15 cellular contexts compared by ENCODE assay signal in the genomic region with DNA sequence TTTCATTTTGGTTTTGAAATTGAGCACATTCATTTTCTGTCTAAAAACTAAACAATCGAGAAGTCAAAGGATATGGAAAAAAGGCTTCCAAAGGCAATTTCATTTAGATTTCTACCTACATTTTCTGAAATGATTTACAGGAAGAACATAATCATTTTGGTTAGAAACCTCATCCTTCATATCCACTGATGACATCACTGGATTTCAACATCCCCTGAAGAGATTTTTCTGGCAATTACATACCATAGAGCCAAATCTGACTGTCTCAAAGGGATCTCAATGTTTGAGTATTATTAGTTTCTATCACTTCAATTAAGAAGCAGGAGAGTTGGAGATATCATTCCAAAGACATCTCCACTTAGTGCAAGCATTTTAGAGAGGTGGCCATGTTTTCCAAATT.
DNase-seq lines count a peak whose midpoint lies in the region; FAIRE-seq and TF ChIP-seq lines count a peak whose summit lies in the region.
"Had no signal": no experiment of that assay in that cellular context is flagged by ENCODE, and none has a peak within 500 bp of the region (broad histone marks: within the 10 kb centered on the region; RNA-seq: fewer than 3 reads in every experiment).

No MANE protein-coding gene starts in this region.

- no peaks in the 10 kb centered on the region for H3K9me2 ChIP-seq in GM23248 (ENCODE audit: insufficient read depth)

- no peak for FAIRE-seq in GM19239 (lab: Jason Lieb, UNC)

- peak overlapping the region; percentile 69; the same call in 1 of the 2 replicates for H3K27ac ChIP-seq in GM23248
- H3K27ac ChIP-seq in muscle layer of duodenum (ENCODE audit: low read length): peak overlapping the region; percentile 68
- H3K27ac ChIP-seq: upper lobe of right lung had no signal

- 91 to 98% methylated on average over 1 of the region's 1 CpG for WGBS in GM23248 (ENCODE audit: low coverage in 1 of 2, low lambda C conversion rate in 2 of 2, missing lambda C conversion rate in 2 of 2), 2 experiments

- no peaks in the 10 kb centered on the region for H3K79me2 ChIP-seq in GM23248 (ENCODE audit: insufficient read depth)

- no peak overlapping the region for H3K4me3 ChIP-seq in GM23248
- no peak overlapping the region for H3K4me3 ChIP-seq in cardiac fibroblast (replicated peaks in 1 of 2; ENCODE audit: low read depth in 2 of 2, low read length in 2 of 2)
- no peak overlapping the region for H3K4me3 ChIP-seq in muscle layer of duodenum (ENCODE audit: low read depth in 1 of 2, low read length in 2 of 2)
- H3K4me3 ChIP-seq: upper lobe of right lung had no signal

- no peaks in the 10 kb centered on the region for H4K20me1 ChIP-seq in GM23248 (ENCODE audit: insufficient read depth)

- H3K27me3 ChIP-seq in GM23248 (replicated peaks; ENCODE audit: insufficient read depth): no peaks in the 10 kb centered on the region
- H3K27me3 ChIP-seq in muscle layer of duodenum (ENCODE audit: low read depth, low read length): no peaks in the 10 kb centered on the region
- H3K27me3 ChIP-seq: upper lobe of right lung had no signal

- DNase-seq in GM23248 (peak; percentile 65), NCI-H226 (peak; percentile 38), cardiac fibroblast (ENCODE audit: low read depth in 2 of 2) (peak; percentile 53 to 63), GM19239 (ENCODE audit: insufficient read length, low spot score) (no peak), NCI-H1417 treated with DMSO at 0.1 percent for 48 hours (lab: John Stamatoyannopoulos, UW) (no peak), GM10248 (ENCODE audit: extremely low spot score) (no peak)
- DNase-seq: activated CD4-positive, alpha-beta T cell treated with anti-CD3 and anti-CD28 coated beads, Interleukin-2, amount 50 U/mL, for 1 hour; activated gamma-delta T cell; NCI-H2107; nephron progenitor cell; SHP77; stimulated activated CD4-positive, alpha-beta T cell treated with anti-CD3 and anti-CD28 coated beads, Interleukin-2, amount 100 ng/mL, for 24 hours; stimulated activated CD8-positive, alpha-beta memory T cell treated with anti-CD3 and anti-CD28 coated beads, Interleukin-4, amount 100 ng/mL, for 48 hours; upper lobe of right lung had no signal

- H3K9me3 ChIP-seq in GM23248 (ENCODE audit: low read depth) (no peaks in the 10 kb centered on the region), muscle layer of duodenum (ENCODE audit: control insufficient read depth in 1 of 2, low read length in 2 of 2) (no peaks in the 10 kb centered on the region)
- H3K9me3 ChIP-seq: upper lobe of right lung had no signal

- H3K36me3 ChIP-seq in GM23248 (ENCODE audit: low read depth) (no peaks in the 10 kb centered on the region), muscle layer of duodenum (ENCODE audit: control insufficient read depth in 1 of 2, insufficient read depth in 2 of 2, low read length in 2 of 2) (no peaks in the 10 kb centered on the region)
- H3K36me3 ChIP-seq: upper lobe of right lung had no signal

- H3K4me2 ChIP-seq in GM23248 (ENCODE audit: unreplicated experiment): peak overlapping the region; percentile 67

- H3K4me1 ChIP-seq in GM23248 (ENCODE audit: insufficient read depth) (peaks cover 41% of the 10 kb centered on the region), muscle layer of duodenum (ENCODE audit: control insufficient read depth in 1 of 2, insufficient read depth in 2 of 2, low read length in 2 of 2) (peaks cover 0 to 6% of the 10 kb centered on the region in 2 donors)

- peaks cover 34% of the 10 kb centered on the region for H3F3A ChIP-seq in GM23248 (ENCODE audit: insufficient read depth)

- CTCF ChIA-PET in GM10248 (lab: Yijun Ruan, JAX): interaction anchor here (3.1 kb wide), 1 partner anchor 19 kb away, joined by 12 read pairs; no protein-coding TSS in a partner anchor

- no peak overlapping the region for H3K9ac ChIP-seq in GM23248

- H2AFZ ChIP-seq in GM23248: no peak overlapping the region

- no peak for TF ChIP-seq CTCF in cardiac fibroblast (IDR thresholded peaks at IDR 0.05; ENCODE audit: low read depth, low read length)
- no peak for TF ChIP-seq CTCF in GM10248 (IDR thresholded peaks at IDR 0.05; ENCODE audit: control extremely low read depth, extremely low read depth, low read depth, missing control alignments)

- in situ Hi-C loops in GM23248 (cut with MboI): no loop called here

- POLR2A ChIA-PET in GM10248 (lab: Yijun Ruan, JAX): no interaction called here

Comparison
In these comparisons a context has a peak if more than half of its experiments do, and no peak if none do; other contexts are left out.
1. DNase-seq: peak in GM23248 (single experiment), NCI-H226 (single experiment) and cardiac fibroblast (2 of 2); none in GM19239 (single experiment), NCI-H1417 treated with DMSO at 0.1 percent for 48 hours (single experiment) and GM10248 (single experiment).